Comparison of ENCODE assay signal across 14 cellular contexts in genomic region chr4:15376145-15376544, GRCh38. TPM values are rescaled to one million over a fixed set of nuclear protein-coding genes. Genes with fewer than 3 reads are reported as not detected.
DNase-seq lines count a peak whose midpoint lies in the region; ATAC-seq and TF ChIP-seq lines count a peak whose summit lies in the region.
"Had no signal": no experiment of that assay in that cellular context is flagged by ENCODE, and none has a peak within 500 bp of the region (broad histone marks: within the 10 kb centered on the region; RNA-seq: fewer than 3 reads in every experiment).

No MANE protein-coding gene starts in this region.

- H3K9me2 ChIP-seq in PC-9 (ENCODE audit: insufficient read depth), result no peaks in the 10 kb centered on the region

- H3K4me3 ChIP-seq in PC-9 (no peak overlapping the region), Peyer's patch (no peak overlapping the region)

- no peak overlapping the region for H2BK12ac ChIP-seq in H9 (ENCODE audit: insufficient read length, low read depth, low read length)

- H3K9me3 ChIP-seq in CD4-positive, alpha-beta T cell (ENCODE audit: control insufficient read depth, low read length), result no peaks in the 10 kb centered on the region
- H3K9me3 ChIP-seq in H9 (ENCODE audit: control insufficient read depth, low read depth, low read length) (no peaks in the 10 kb centered on the region), PC-9 (ENCODE audit: insufficient read depth, low read depth) (no peaks in the 10 kb centered on the region), Peyer's patch (no peaks in the 10 kb centered on the region)

- no peak overlapping the region for H3K14ac ChIP-seq in H9 (ENCODE audit: insufficient read depth, low read length)

- no peak overlapping the region for H3K56ac ChIP-seq in H9 (ENCODE audit: insufficient read length, low read depth, low read length)

- H2AFZ ChIP-seq in H9 (ENCODE audit: low read length) (no peak overlapping the region), PC-9 (no peak overlapping the region)

- H3F3A ChIP-seq in PC-9 (ENCODE audit: insufficient read depth, low read depth), result no peaks in the 10 kb centered on the region

- H3K36me3 Mint-ChIP-seq in CD4-positive, alpha-beta T cell (ENCODE audit: low read depth), result no peaks in the 10 kb centered on the region
- H3K36me3 Mint-ChIP-seq in H9 (ENCODE audit: insufficient read depth in 1 of 3, low read depth in 3 of 3) (no peaks in the 10 kb centered on the region; a peak in 2 of 7 replicates), nephron (ENCODE audit: low read depth) (peaks cover 3% of the 10 kb centered on the region)
- no peaks in the 10 kb centered on the region for H3K36me3 Mint-ChIP-seq in dendritic cell treated with granulocyte-macrophage colony-stimulating factor and Interleukin-4, amounts not matched to agents 40 ng/mL and 50 ng/mL, for 4 days (ENCODE audit: low read depth)

- no peak overlapping the region for H2BK120ac ChIP-seq in H9 (ENCODE audit: low read depth, low read length, poor library complexity, severe bottlenecking)

- H3K23ac ChIP-seq in H9 (ENCODE audit: insufficient read length, low read depth, low read length), result no peak overlapping the region

- H3K4me1 ChIP-seq in H9 (ENCODE audit: insufficient read depth, low read length), result peaks cover 9% of the 10 kb centered on the region; the same call in 1 of the 2 replicates
- no peaks in the 10 kb centered on the region for H3K4me1 ChIP-seq in PC-9 (replicated peaks; ENCODE audit: insufficient read depth)
- H3K4me1 ChIP-seq in Peyer's patch, result no peaks in the 10 kb centered on the region

- no peaks in the 10 kb centered on the region for H3K23me2 ChIP-seq in H9 (ENCODE audit: insufficient read length, low read depth, low read length, poor library complexity, severe bottlenecking)

- no peaks in the 10 kb centered on the region for H3K79me1 ChIP-seq in H9 (ENCODE audit: insufficient read depth, low read depth, low read length, poor library complexity, severe bottlenecking)

- H4K8ac ChIP-seq in H9 (replicated peaks; ENCODE audit: insufficient read length, low read depth, low read length), result no peak overlapping the region

- H3K18ac ChIP-seq in H9 (ENCODE audit: insufficient read length, low read depth, low read length), result no peak overlapping the region

- H3K4me3 Mint-ChIP-seq in CD4-positive, alpha-beta T cell, result no peak overlapping the region
- H3K4me3 Mint-ChIP-seq in H9, result no peak overlapping the region
- no peak overlapping the region for H3K4me3 Mint-ChIP-seq in dendritic cell treated with granulocyte-macrophage colony-stimulating factor and Interleukin-4, amounts not matched to agents 40 ng/mL and 50 ng/mL, for 4 days
- no peak overlapping the region for H3K4me3 Mint-ChIP-seq in nephron

- no peak overlapping the region for H2BK20ac ChIP-seq in H9 (ENCODE audit: low read depth, low read length, poor library complexity, severe bottlenecking)

- DNase-seq in CD4-positive, alpha-beta T cell, result no peak
- DNase-seq in H9 (no peak), activated T-cell treated with anti-CD3 and anti-CD28 coated beads for 4 hours (no peak), PC-9 (no peak), Peyer's patch (no peak), GM19238 (ENCODE audit: insufficient read length, low spot score) (no peak)
- DNase-seq: amygdala; dorsolateral prefrontal cortex; NCI-H2081; NCI-H774; SIG-M5; stimulated activated CD4-positive, alpha-beta T cell treated with anti-CD3 and anti-CD28 coated beads, Interleukin-4, amount 100 ng/mL, for 24 hours had no signal

- no peaks in the 10 kb centered on the region for H3K27me3 ChIP-seq in CD4-positive, alpha-beta T cell (ENCODE audit: control insufficient read depth, insufficient read depth, low read length)
- H3K27me3 ChIP-seq in H9 (ENCODE audit: insufficient read depth, low read length), result no peaks in the 10 kb centered on the region
- H3K27me3 ChIP-seq in PC-9 (ENCODE audit: insufficient read depth, low read depth), result no peaks in the 10 kb centered on the region
- H3K27me3 ChIP-seq in Peyer's patch, result no peaks in the 10 kb centered on the region
- H3K27me3 ChIP-seq: dorsolateral prefrontal cortex had no signal

- TF ChIP-seq CTCF in CD4-positive, alpha-beta T cell (IDR thresholded peaks at IDR 0.05), result no peak
- TF ChIP-seq CTCF in H9 (conservative IDR thresholded peaks at IDR 0.05) (no peak), nephron (IDR thresholded peaks at IDR 0.05; ENCODE audit: unreplicated experiment in 3 of 3) (no peak), PC-9 (conservative IDR thresholded peaks at IDR 0.05) (no peak), Peyer's patch (IDR thresholded peaks at IDR 0.05) (no peak)

- no peaks in the 10 kb centered on the region for H4K20me1 ChIP-seq in H9 (ENCODE audit: control insufficient read depth, insufficient read depth, insufficient read length)
- no peaks in the 10 kb centered on the region for H4K20me1 ChIP-seq in PC-9 (ENCODE audit: insufficient read depth)

- H4K91ac ChIP-seq in H9 (ENCODE audit: insufficient read length, low read depth, low read length), result no peak overlapping the region

- peak overlapping the region; percentile 60 for H3K27ac Mint-ChIP-seq in CD4-positive, alpha-beta T cell
- H3K27ac Mint-ChIP-seq in H9 (0 out of 7 replicates have a peak overlapping the region, but pooled peaks of 2 of the 3 experiments have one; percentile 16 to 31), nephron (peak overlapping the region in 2 of 3 experiments; percentile 1 to 22)
- peak overlapping the region; percentile 14 for H3K27ac Mint-ChIP-seq in dendritic cell treated with granulocyte-macrophage colony-stimulating factor and Interleukin-4, amounts not matched to agents 40 ng/mL and 50 ng/mL, for 4 days

- H2BK15ac ChIP-seq in H9 (ENCODE audit: low read depth, low read length), result no peak overlapping the region

- H3K36me3 ChIP-seq in PC-9 (ENCODE audit: low read depth) (no peaks in the 10 kb centered on the region), Peyer's patch (no peaks in the 10 kb centered on the region)

- H2AK5ac ChIP-seq in H9 (ENCODE audit: insufficient read length, low read length), result no peak overlapping the region

- CTCF ChIA-PET in CD4-positive, alpha-beta T cell (lab: Charles Lee), result no interaction called here
- CTCF ChIA-PET in PC-9 (lab: Charles Lee), result no interaction called here

- no peak overlapping the region for H4K5ac ChIP-seq in H9 (ENCODE audit: insufficient read length, low read depth, low read length)

- TF ChIP-seq POLR2A in Peyer's patch (IDR thresholded peaks at IDR 0.05), result no peak

- H3T11ph ChIP-seq in H9 (ENCODE audit: low read length), result no peak overlapping the region

- no peak for ATAC-seq in CD4-positive, alpha-beta T cell (ENCODE audit: poor library complexity)

- no peak overlapping the region for H2BK5ac ChIP-seq in H9 (ENCODE audit: insufficient read length, low read length)

- no peak overlapping the region for H3K4me2 ChIP-seq in H9 (ENCODE audit: insufficient read depth, insufficient read length, low read length)
- no peak overlapping the region for H3K4me2 ChIP-seq in PC-9

- no peak overlapping the region for H3K9ac ChIP-seq in H9 (ENCODE audit: extremely low read depth, insufficient read length, low read length)

- intact Hi-C loops in CD4-positive, alpha-beta T cell (cut with DNase I, micrococcal nuclease), result no loop called here
- intact Hi-C loops in dendritic cell treated with granulocyte-macrophage colony-stimulating factor and Interleukin-4, amounts not matched to agents 40 ng/mL and 50 ng/mL, for 4 days (cut with micrococcal nuclease), result no loop called here
- intact Hi-C loops in PC-9 (cut with micrococcal nuclease; ENCODE audit: unreplicated experiment), result no loop called here

- H3K4ac ChIP-seq in H9 (ENCODE audit: low read depth, low read length), result no peak overlapping the region

- no peaks in the 10 kb centered on the region for H3K9me3 Mint-ChIP-seq in CD4-positive, alpha-beta T cell
- H3K9me3 Mint-ChIP-seq in H9 (no peaks in the 10 kb centered on the region), nephron (no peaks in the 10 kb centered on the region)
- H3K9me3 Mint-ChIP-seq in dendritic cell treated with granulocyte-macrophage colony-stimulating factor and Interleukin-4, amounts not matched to agents 40 ng/mL and 50 ng/mL, for 4 days, result no peaks in the 10 kb centered on the region

- H3K79me2 ChIP-seq in H9 (ENCODE audit: insufficient read depth, low read length) (no peaks in the 10 kb centered on the region), PC-9 (ENCODE audit: low read depth) (no peaks in the 10 kb centered on the region)

- POLR2A ChIA-PET in CD4-positive, alpha-beta T cell (lab: Charles Lee), result no interaction called here
- POLR2A ChIA-PET in PC-9 (lab: Charles Lee; ENCODE audit: unreplicated experiment), result no interaction called here

- BruUV-seq in PC-9 (replicated peaks; lab: Mats Ljungman, UMichigan), result no TSS peak

- peaks cover 28% of the 10 kb centered on the region for H3K4me1 Mint-ChIP-seq in CD4-positive, alpha-beta T cell (ENCODE audit: low read depth)
- peaks cover 34 to 40% of the 10 kb centered on the region in 2 experiments for H3K4me1 Mint-ChIP-seq in H9
- peaks cover 39% of the 10 kb centered on the region for H3K4me1 Mint-ChIP-seq in dendritic cell treated with granulocyte-macrophage colony-stimulating factor and Interleukin-4, amounts not matched to agents 40 ng/mL and 50 ng/mL, for 4 days (ENCODE audit: low read depth)
- H3K4me1 Mint-ChIP-seq in nephron, result peaks cover 21% of the 10 kb centered on the region

- H3K27ac ChIP-seq in CD4-positive, alpha-beta T cell (ENCODE audit: low read depth, low read length), result no peak overlapping the region
- H3K27ac ChIP-seq in H9 (ENCODE audit: insufficient read length, low read depth, low read length) (no peak overlapping the region), PC-9 (no peak overlapping the region), Peyer's patch (peak overlapping the region in 1 of 4 donors; percentile 75)

- no CpG with 5 or more reads among the region's 5 CpGs for WGBS in H9 (ENCODE audit: extremely low coverage, insufficient read length, low lambda C conversion rate)

- H3K27me3 Mint-ChIP-seq in CD4-positive, alpha-beta T cell, result no peaks in the 10 kb centered on the region
- no peaks in the 10 kb centered on the region for H3K27me3 Mint-ChIP-seq in H9 (ENCODE audit: low read depth)
- H3K27me3 Mint-ChIP-seq in dendritic cell treated with granulocyte-macrophage colony-stimulating factor and Interleukin-4, amounts not matched to agents 40 ng/mL and 50 ng/mL, for 4 days, result no peaks in the 10 kb centered on the region
- no peaks in the 10 kb centered on the region for H3K27me3 Mint-ChIP-seq in nephron (ENCODE audit: low read depth)

RNA-seq across cellular contexts. Expression of gene C1QTNF7, which starts 51.7 kb away (rescaled TPM):
- total RNA-seq in CD4-positive, alpha-beta T cell, result not detected
- total RNA-seq in H9 (2021) (not detected in 2 replicates), PC-9 (2021) (not detected in 2 replicates), Peyer's patch (1 to 10 TPM; 1.2 to 5.0 (median 2.7) TPM)
